ENCODE assay signal across 1 cellular context in genomic region chr7:122695816-122696215, GRCh38.
TF ChIP-seq lines count a peak whose summit lies in the region.

No MANE protein-coding gene starts in this region.

TF ChIP-seq in HepG2, 621 proteins besides CTCF, POLR2A, EP300 and RAD21 (continued from another document and continues in another):
- TF ChIP-seq ZGPAT (CRISPR knock-in tag; IDR thresholded peaks at IDR 0.05) (0 out of 2 replicates have a peak, but pooled peaks have one; percentile 35), ZNF292 (CRISPR knock-in tag; IDR thresholded peaks at IDR 0.05; ENCODE audit: borderline replicate concordance, low read depth) (peak; percentile 59; the same call in 1 of the 2 replicates), GATAD2A (CRISPR knock-in tag; IDR thresholded peaks at IDR 0.05) (peak; percentile 49), CEBPG (CRISPR knock-in tag; IDR thresholded peaks at IDR 0.05) (peak; percentile 33; the same call in 1 of the 2 replicates), ZNF33A (CRISPR knock-in tag; IDR thresholded peaks at IDR 0.05; ENCODE audit: borderline replicate concordance) (no peak), DMAP1 (CRISPR knock-in tag; IDR thresholded peaks at IDR 0.05) (no peak), MED1 (CRISPR knock-in tag; IDR thresholded peaks at IDR 0.05) (peak; percentile 57; the same call in 1 of the 2 replicates), SMAD3 (CRISPR knock-in tag; IDR thresholded peaks at IDR 0.05) (no peak), SKI (IDR thresholded peaks at IDR 0.05; ENCODE audit: partially characterized antibody) (no peak), PCBP2 (optimal IDR thresholded peaks at IDR 0.05; ENCODE audit: low read depth, low read length, poor library complexity, severe bottlenecking) (no peak), GABPB1 (CRISPR knock-in tag; IDR thresholded peaks at IDR 0.05) (no peak), SIX1 (CRISPR knock-in tag; IDR thresholded peaks at IDR 0.05; ENCODE audit: borderline replicate concordance) (no peak), TAF15 (IDR thresholded peaks at IDR 0.05; ENCODE audit: low read depth, low read length, poor library complexity, severe bottlenecking) (no peak), ZNF564 (CRISPR knock-in tag; IDR thresholded peaks at IDR 0.05) (no peak), FOXA1 (IDR thresholded peaks at IDR 0.05) (no peak), FOXA1 (CRISPR knock-in tag; IDR thresholded peaks at IDR 0.05) (peak; percentile 66), ZNF713 (CRISPR knock-in tag; IDR thresholded peaks at IDR 0.05) (no peak), FOSL2 (CRISPR knock-in tag; IDR thresholded peaks at IDR 0.05) (no peak), ZMYM3 (CRISPR knock-in tag; IDR thresholded peaks at IDR 0.05) (peak; percentile 56; the same call in 1 of the 2 replicates), ATF3 (CRISPR knock-in tag; IDR thresholded peaks at IDR 0.05) (no peak), ELF4 (CRISPR knock-in tag; IDR thresholded peaks at IDR 0.05; ENCODE audit: borderline replicate concordance) (no peak), PAXIP1 (CRISPR knock-in tag; conservative IDR thresholded peaks at IDR 0.05) (peak; percentile 73), ZNF639 (CRISPR knock-in tag; conservative IDR thresholded peaks at IDR 0.05) (no peak), ZNF101 (CRISPR knock-in tag; IDR thresholded peaks at IDR 0.05; ENCODE audit: borderline replicate concordance, low read depth) (no peak), MTF2 (CRISPR knock-in tag; IDR thresholded peaks at IDR 0.05; ENCODE audit: borderline replicate concordance) (no peak), SRY (CRISPR knock-in tag; IDR thresholded peaks at IDR 0.05) (no peak), SCMH1 (CRISPR knock-in tag; IDR thresholded peaks at IDR 0.05; ENCODE audit: borderline replicate concordance) (no peak), ARID5B (CRISPR knock-in tag; IDR thresholded peaks at IDR 0.05) (peak; percentile 75), TEF (CRISPR knock-in tag; IDR thresholded peaks at IDR 0.05) (no peak), TBX2 (CRISPR knock-in tag; IDR thresholded peaks at IDR 0.05; ENCODE audit: borderline replicate concordance) (peak; percentile 49; the same call in 1 of the 2 replicates), SP2 (CRISPR knock-in tag; IDR thresholded peaks at IDR 0.05) (no peak), ZNF776 (CRISPR knock-in tag; IDR thresholded peaks at IDR 0.05) (no peak), ZBTB34 (CRISPR knock-in tag; IDR thresholded peaks at IDR 0.05) (no peak), FOXC1 (CRISPR knock-in tag; IDR thresholded peaks at IDR 0.05; ENCODE audit: borderline replicate concordance) (no peak), KMT2B (CRISPR knock-in tag; IDR thresholded peaks at IDR 0.05) (no peak), ZNF577 (CRISPR knock-in tag; IDR thresholded peaks at IDR 0.05; ENCODE audit: borderline replicate concordance, low read depth) (no peak), LCORL (IDR thresholded peaks at IDR 0.05) (no peak), LCORL (CRISPR knock-in tag; IDR thresholded peaks at IDR 0.05) (0 out of 2 replicates have a peak, but pooled peaks have one; percentile 17), ZKSCAN8 (CRISPR knock-in tag; IDR thresholded peaks at IDR 0.05; ENCODE audit: borderline replicate concordance) (peak; percentile 26; the same call in 1 of the 2 replicates), ZNF124 (CRISPR knock-in tag; IDR thresholded peaks at IDR 0.05) (no peak), HHEX (CRISPR knock-in tag; IDR thresholded peaks at IDR 0.05) (0 out of 2 replicates have a peak, but pooled peaks have one; percentile 22), ZNF451 (CRISPR knock-in tag; IDR thresholded peaks at IDR 0.05) (no peak), CREBL2 (CRISPR knock-in tag; IDR thresholded peaks at IDR 0.05; ENCODE audit: borderline replicate concordance) (no peak), KLF13 (CRISPR knock-in tag; IDR thresholded peaks at IDR 0.05) (no peak), ZNF549 (CRISPR knock-in tag; IDR thresholded peaks at IDR 0.05) (no peak), ESRRA (CRISPR knock-in tag; IDR thresholded peaks at IDR 0.05; ENCODE audit: low read depth) (peak; percentile 51; the same call in 1 of the 2 replicates), AGO2 (optimal IDR thresholded peaks at IDR 0.05; ENCODE audit: low read depth, low read length) (no peak), ZNF644 (CRISPR knock-in tag; IDR thresholded peaks at IDR 0.05; ENCODE audit: low read depth) (peak; percentile 77), ZNF784 (CRISPR knock-in tag; IDR thresholded peaks at IDR 0.05; ENCODE audit: borderline replicate concordance) (no peak), ZNF335 (CRISPR knock-in tag; IDR thresholded peaks at IDR 0.05) (no peak), ZMYM4 (CRISPR knock-in tag; IDR thresholded peaks at IDR 0.05) (peak; percentile 91), MLXIP (CRISPR knock-in tag; IDR thresholded peaks at IDR 0.05; ENCODE audit: borderline replicate concordance) (no peak), ZNF337 (CRISPR knock-in tag; IDR thresholded peaks at IDR 0.05; ENCODE audit: borderline replicate concordance, low read depth) (no peak)
